ENCODE assay signal across 20 cellular contexts in the genomic region with DNA sequence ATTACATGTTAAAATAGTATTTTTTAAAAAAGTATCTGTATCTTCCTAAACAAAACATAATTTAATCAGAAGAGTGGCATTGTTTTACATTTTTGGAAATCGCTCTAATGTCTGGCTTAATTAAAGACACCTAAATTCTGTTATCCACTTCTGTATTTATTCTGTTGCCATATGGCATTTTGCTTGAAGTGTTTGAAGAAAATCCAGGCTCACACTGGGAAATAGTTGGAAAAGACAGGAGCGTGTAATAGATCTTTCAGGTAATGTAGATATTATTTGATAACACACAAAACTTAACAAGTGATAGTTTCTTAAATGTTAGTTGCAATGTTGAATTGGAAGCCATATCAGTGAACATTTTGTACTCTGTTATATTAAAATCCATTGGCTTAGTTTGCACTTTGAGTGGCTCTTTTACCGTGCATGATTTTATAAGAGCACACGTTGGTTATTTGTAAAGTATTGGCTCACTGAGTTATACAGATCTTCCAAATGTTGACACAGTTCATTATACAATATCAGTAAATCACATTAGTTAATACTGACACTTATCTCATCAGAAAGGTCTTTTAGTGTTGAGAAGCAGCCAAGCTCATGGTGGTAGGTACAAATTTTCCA.
A peak's percentile ranks its signal among the peaks of the same experiment; 100 is the strongest.
DNase-seq lines count a peak whose midpoint lies in the region; ATAC-seq, FAIRE-seq and TF ChIP-seq lines count a peak whose summit lies in the region.
"Had no signal": no experiment of that assay in that cellular context is flagged by ENCODE, and none has a peak within 500 bp of the region (broad histone marks: within the 10 kb centered on the region; RNA-seq: fewer than 3 reads in every experiment).

No MANE protein-coding gene starts in this region.

- DNase-seq in NCI-H510A treated with DMSO at 0.1 percent for 48 hours (lab: John Stamatoyannopoulos, UW) = peak; percentile 3
- DNase-seq in NCI-H510A (lab: John Stamatoyannopoulos, UW) = no peak
- DNase-seq in DMS53 treated with DMSO at 0.1 percent for 48 hours (lab: John Stamatoyannopoulos, UW; ENCODE audit: unreplicated experiment) = no peak
- DNase-seq in EL = no peak
- DNase-seq: ACHN; BE2C; CD4-positive, alpha-beta T cell; DMS53; GF-D8; GOT3; H7; HFFc6; IMR-90 had no signal

- FAIRE-seq in islet of Langerhans (lab: Jason Lieb, UNC) = peak; percentile 90
- FAIRE-seq: A204.1, HTR-8/SVneo, K562 had no signal

- no peak for TF ChIP-seq CTCF in VCaP (conservative IDR thresholded peaks at IDR 0.05)

- no peak for ATAC-seq in HG03460 (IDR thresholded peaks at IDR 0.05; ENCODE audit: unreplicated experiment)
- ATAC-seq: HCT116, K562 had no signal

- peak overlapping the region; percentile 81 for H3K27ac ChIP-seq in VCaP
